In genomic region chr9:131239307-131239975, GRCh38 we compare ENCODE assay signal across 12 cellular contexts. TPM values are rescaled to one million over a fixed set of nuclear protein-coding genes. Genes with fewer than 3 reads are reported as not detected.
DNase-seq lines count a peak whose midpoint lies in the region; ATAC-seq, FAIRE-seq and TF ChIP-seq lines count a peak whose summit lies in the region.
"Had no signal": no experiment of that assay in that cellular context is flagged by ENCODE, and none has a peak within 500 bp of the region (broad histone marks: within the 10 kb centered on the region; RNA-seq: fewer than 3 reads in every experiment).

No MANE protein-coding gene starts in this region.

- H3K4me2 ChIP-seq in endothelial cell of umbilical vein (ENCODE audit: insufficient read depth, low read length): no peak overlapping the region

- H3K27ac ChIP-seq in SJCRH30 (peak overlapping the region; percentile 95), endothelial cell of umbilical vein (ENCODE audit: insufficient read depth, low read depth, low read length) (peak overlapping the region; percentile 97), psoas muscle (peak overlapping the region; percentile 66)
- H3K27ac ChIP-seq: uterus had no signal

- dilution Hi-C loops in endothelial cell of umbilical vein (cut with MboI; ENCODE audit: extremely low pct_ligation_motif_present, low sequenced_read_pairs): no loop called here

- intact Hi-C loops in endothelial cell of umbilical vein (cut with micrococcal nuclease): no loop called here
- intact Hi-C loops in psoas muscle (cut with DNase I): loop anchor here in 1 of 2 donors (5.0 kb wide), 1 partner anchor 98 kb away; no protein-coding TSS in a partner anchor

- no peaks in the 10 kb centered on the region for H3K9me3 Mint-ChIP-seq in activated T-cell treated with anti-CD3 and anti-CD28 coated beads, Interleukin-2, amount 50 U/mL, for 24 hours

- CTCF ChIA-PET in endothelial cell of umbilical vein (lab: Charles Lee): interaction anchor here (1.3 to 2.3 kb wide), 4 partner anchors 10 to 97 kb away, joined by 3 to 13 read pairs (median 8); partner anchors contain the start of gene FAM78A

- H3K4me3 Mint-ChIP-seq in activated T-cell treated with anti-CD3 and anti-CD28 coated beads, Interleukin-2, amount 50 U/mL, for 24 hours: no peak overlapping the region

- H3K36me3 Mint-ChIP-seq in activated T-cell treated with anti-CD3 and anti-CD28 coated beads, Interleukin-2, amount 50 U/mL, for 24 hours (ENCODE audit: low read depth): peaks cover 17% of the 10 kb centered on the region

- H3K4me1 ChIP-seq in SJCRH30 (peaks cover 27% of the 10 kb centered on the region), endothelial cell of umbilical vein (ENCODE audit: control insufficient read depth, extremely low read depth, insufficient read depth, low read length) (peaks cover 32% of the 10 kb centered on the region), psoas muscle (peaks cover 27% of the 10 kb centered on the region)
- H3K4me1 ChIP-seq: uterus had no signal

- TF ChIP-seq CTCF in endothelial cell of umbilical vein (IDR thresholded peaks at IDR 0.05; ENCODE audit: extremely low read depth in 1 of 2, insufficient read depth in 1 of 2, low read depth in 1 of 2, low read length in 2 of 2) (no peak), psoas muscle (IDR thresholded peaks at IDR 0.05) (no peak)

- H3K27me3 ChIP-seq in SJCRH30 (no peaks in the 10 kb centered on the region), endothelial cell of umbilical vein (ENCODE audit: control insufficient read depth in 2 of 2, insufficient read depth in 2 of 2, low read length in 2 of 2) (no peaks in the 10 kb centered on the region), psoas muscle (ENCODE audit: insufficient read depth in 3 of 3, low read length in 2 of 3) (no peaks in the 10 kb centered on the region)
- H3K27me3 ChIP-seq: spleen, uterus had no signal

- peak overlapping the region; percentile 13 for H3K27ac Mint-ChIP-seq in activated T-cell treated with anti-CD3 and anti-CD28 coated beads, Interleukin-2, amount 50 U/mL, for 24 hours

- WGBS in psoas muscle, 3 donors: 78 to 80% (median 80%) methylated on average over 18 of the region's 18 CpGs

- peaks cover 48% of the 10 kb centered on the region for H3K4me1 Mint-ChIP-seq in activated T-cell treated with anti-CD3 and anti-CD28 coated beads, Interleukin-2, amount 50 U/mL, for 24 hours (ENCODE audit: low read depth)

- H3K4me3 ChIP-seq in SJCRH30: no peak overlapping the region
- no peak overlapping the region for H3K4me3 ChIP-seq in endothelial cell of umbilical vein (replicated peaks in 1 of 3; ENCODE audit: insufficient read depth in 1 of 3, low read depth in 1 of 3, low read length in 3 of 3)
- no peak overlapping the region for H3K4me3 ChIP-seq in psoas muscle
- H3K4me3 ChIP-seq: uterus had no signal

- 0 out of 2 replicates have a peak, but pooled peaks cover 3% of the 10 kb centered on the region for H3K9me3 ChIP-seq in SJCRH30 (replicated peaks)
- no peaks in the 10 kb centered on the region for H3K9me3 ChIP-seq in endothelial cell of umbilical vein (replicated peaks; ENCODE audit: control insufficient read depth, insufficient read depth, low read length)
- H3K9me3 ChIP-seq in psoas muscle: peaks cover 3% of the 10 kb centered on the region
- H3K9me3 ChIP-seq: uterus had no signal

- TF ChIP-seq POLR2A in endothelial cell of umbilical vein (IDR thresholded peaks at IDR 0.05; ENCODE audit: low read depth, low read length): no peak

- no peak overlapping the region for H2AFZ ChIP-seq in endothelial cell of umbilical vein (ENCODE audit: low read depth, low read length)

- H4K20me1 ChIP-seq in endothelial cell of umbilical vein (replicated peaks; ENCODE audit: control insufficient read depth, extremely low read depth, insufficient read depth, low read length): no peaks in the 10 kb centered on the region

- H3K27me3 Mint-ChIP-seq in activated T-cell treated with anti-CD3 and anti-CD28 coated beads, Interleukin-2, amount 50 U/mL, for 24 hours: no peaks in the 10 kb centered on the region

- FAIRE-seq in endothelial cell of umbilical vein (lab: Jason Lieb, UNC): no peak

- H3K79me2 ChIP-seq in endothelial cell of umbilical vein (ENCODE audit: control insufficient read depth, insufficient read depth, low read length): no peaks in the 10 kb centered on the region

- BruUV-seq in endothelial cell of umbilical vein (replicated peaks; lab: Mats Ljungman, UMichigan): no TSS peak

- H3K9me1 ChIP-seq in endothelial cell of umbilical vein (replicated peaks; ENCODE audit: control insufficient read depth, extremely low read depth, insufficient read depth, low read length): no peaks in the 10 kb centered on the region

- no peak overlapping the region for H3K9ac ChIP-seq in endothelial cell of umbilical vein (replicated peaks; ENCODE audit: extremely low read depth, insufficient read depth, low read length)

- peak; percentile 15 for DNase-seq in activated T-cell treated with anti-CD3 and anti-CD28 coated beads, Interleukin-2, amount 50 U/mL, for 24 hours
- DNase-seq in activated T-cell treated with anti-CD3 and anti-CD28 coated beads, Interleukin-2, amount 50 U/mL, for 48 hours: no peak
- DNase-seq in SJCRH30: no peak
- no peak for DNase-seq in endothelial cell of umbilical vein (ENCODE audit: low read depth, low spot score)
- no peak for DNase-seq in psoas muscle
- DNase-seq in NCI-H2107 (lab: John Stamatoyannopoulos, UW): no peak
- no peak for DNase-seq in SKM-1 treated with dmso at 0.1 percent for 144 hours (lab: John Stamatoyannopoulos, UW; ENCODE audit: unreplicated experiment)
- DNase-seq: activated CD8-positive, alpha-beta memory T cell treated with anti-CD3 and anti-CD28 coated beads, Interleukin-2, amount 50 U/mL, for 48 hours; NCI-H187 treated with DMSO at 0.1 percent for 48 hours; uterus had no signal

- POLR2A ChIA-PET in endothelial cell of umbilical vein (lab: Charles Lee): interaction anchor here (1.2 kb wide), 1 partner anchor 25 kb away, joined by 5 read pairs; no protein-coding TSS in a partner anchor

- H3K36me3 ChIP-seq in SJCRH30 (no peaks in the 10 kb centered on the region), endothelial cell of umbilical vein (ENCODE audit: control insufficient read depth in 2 of 2, extremely low read depth in 1 of 2, insufficient read depth in 2 of 2, low read length in 2 of 2) (peaks cover 0 to 5% of the 10 kb centered on the region in 2 experiments), psoas muscle (ENCODE audit: insufficient read depth in 1 of 2, low read depth in 1 of 2) (peaks cover 0 to 2% of the 10 kb centered on the region in 2 donors)
- H3K36me3 ChIP-seq: uterus had no signal

- no peak for ATAC-seq in psoas muscle
- ATAC-seq in HG02970 (IDR thresholded peaks at IDR 0.05; ENCODE audit: low FRiP score, unreplicated experiment): no peak

TF ChIP-seq in endothelial cell of umbilical vein, 7 proteins besides CTCF, POLR2A, EP300 and RAD21:
- TF ChIP-seq MYC (IDR thresholded peaks at IDR 0.05; ENCODE audit: low read depth, low read length): no peak
- TF ChIP-seq EZH2 (IDR thresholded peaks at IDR 0.05; ENCODE audit: borderline replicate concordance, low read depth, low read length, severe bottlenecking): no peak
- no peak for TF ChIP-seq GATA2 (IDR thresholded peaks at IDR 0.05; ENCODE audit: insufficient read depth, insufficient read length, low read depth, low read length)

RNA-seq across cellular contexts. Expression of gene FAM78A, which starts 36.9 kb away (rescaled TPM):
- 2.2 and 2.4 TPM in 2 replicates for total RNA-seq in SJCRH30 (2014; rRNA removed; shearing (Covaris generic))
- total RNA-seq in endothelial cell of umbilical vein: 26.6 and 34.0 TPM in 2 replicates
- 37.4 and 45.9 TPM in 2 replicates for polyA plus RNA-seq in endothelial cell of umbilical vein
- 17.4 and 21.6 TPM in 2 replicates for polyA plus RNA-seq in endothelial cell of umbilical vein (2011; cell fraction: cytosol; rRNA removed)
- polyA plus RNA-seq in endothelial cell of umbilical vein (2011; cell fraction: nucleus; rRNA removed): 17.3 and 22.0 TPM in 2 replicates
- 11.4 and 14.4 TPM in 2 replicates for polyA plus RNA-seq in endothelial cell of umbilical vein (2012)
- polyA minus RNA-seq in endothelial cell of umbilical vein: 30.2 and 36.7 TPM in 2 replicates
- 15.3 TPM for polyA minus RNA-seq in endothelial cell of umbilical vein (2011; cell fraction: cytosol; rRNA and poly(A)+ RNA removed)
- polyA minus RNA-seq in endothelial cell of umbilical vein (2011; cell fraction: nucleus; rRNA and poly(A)+ RNA removed): 8.5 and 17.8 TPM in 2 replicates
- 10 to 100 TPM in 3 of 4 donors, 1 to 10 TPM in 1; 6.1 to 17.6 (median 14.2) TPM for total RNA-seq in psoas muscle
- 10 to 100 TPM in 1 of 3 donors, 1 to 10 TPM in 2; 4.3 to 11.5 (median 5.3) TPM for polyA plus RNA-seq in psoas muscle

RNA-seq across cellular contexts. Expression of gene PLPP7, which starts 50.1 kb away (rescaled TPM):
- total RNA-seq in SJCRH30 (2014; rRNA removed; shearing (Covaris generic)): 1.8 TPM in 2 replicates
- total RNA-seq in endothelial cell of umbilical vein (0.83 and 2.1 TPM in 2 replicates), psoas muscle (100 to 1,000 TPM in 2 of 4 donors, 10 to 100 TPM in 2; 31.0 to 131 (median 94.5) TPM)
- polyA plus RNA-seq in endothelial cell of umbilical vein (2.7 and 3.8 TPM in 2 replicates), psoas muscle (100 to 1,000 TPM in 1 of 3 donors, 10 to 100 TPM in 2; 19.4 to 156 (median 90.5) TPM)
- 1.8 and 2.7 TPM in 2 replicates for polyA plus RNA-seq in endothelial cell of umbilical vein (2011; cell fraction: cytosol; rRNA removed)
- polyA plus RNA-seq in endothelial cell of umbilical vein (2011; cell fraction: nucleus; rRNA removed): 1.7 and 2.0 TPM in 2 replicates
- 1.6 and 5.0 TPM in 2 replicates for polyA plus RNA-seq in endothelial cell of umbilical vein (2012)
- 1.2 and 2.0 TPM in 2 replicates for polyA minus RNA-seq in endothelial cell of umbilical vein
- 0.61 TPM for polyA minus RNA-seq in endothelial cell of umbilical vein (2011; cell fraction: cytosol; rRNA and poly(A)+ RNA removed)
- polyA minus RNA-seq in endothelial cell of umbilical vein (2011; cell fraction: nucleus; rRNA and poly(A)+ RNA removed): 0.82 and 1.6 TPM in 2 replicates

Comparison
In these comparisons a context has a peak if more than half of its experiments do, and no peak if none do; other contexts are left out.
1. RNA of gene PLPP7, which starts 50.1 kb away (total RNA-seq): 31.0 to 131 TPM in psoas muscle; 0.83 to 2.1 TPM in endothelial cell of umbilical vein and 1.8 TPM in SJCRH30; every median in the first group is over 10 times any median in the second.
2. Peak in every context shown above with its lines, with median percentiles within 50 percentile points of each other: H3K27ac ChIP-seq.